10 cellular contexts compared by ENCODE assay signal in the genomic region with DNA sequence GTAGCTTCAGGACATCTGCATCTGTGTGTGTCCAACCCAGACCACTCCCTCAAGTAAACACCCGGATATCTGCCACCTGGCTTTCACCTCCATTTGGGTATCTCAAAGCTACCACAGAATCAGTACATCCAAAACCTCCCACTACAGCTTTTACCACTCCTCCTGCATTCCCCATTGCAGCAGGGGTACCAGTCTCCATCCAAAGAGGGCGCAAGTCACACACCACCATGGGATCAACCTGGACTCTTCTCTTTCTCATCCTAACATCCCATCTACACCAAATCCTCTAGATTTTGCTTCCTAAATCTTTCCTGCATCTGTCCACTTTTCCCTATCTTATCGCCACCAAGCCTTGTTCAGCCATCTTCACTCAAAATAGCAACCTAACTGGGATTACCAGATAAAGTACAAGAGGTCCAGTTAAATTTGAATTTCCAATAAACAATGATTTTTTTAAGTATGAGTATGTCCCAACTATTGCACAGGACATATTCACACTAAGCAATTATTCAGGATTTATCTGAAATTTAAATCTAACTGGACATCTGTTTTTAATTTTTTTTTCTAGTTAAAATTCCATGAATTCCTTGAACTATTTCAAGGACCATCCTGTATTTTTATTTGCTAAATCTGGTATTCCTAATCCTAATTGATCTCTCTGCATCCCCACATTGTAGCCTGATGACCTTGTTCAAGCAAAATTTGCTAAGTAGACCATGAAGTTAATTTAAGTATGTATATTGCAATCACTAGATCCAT.
DNase-seq lines count a peak whose midpoint lies in the region; TF ChIP-seq lines count a peak whose summit lies in the region.
"Had no signal": no experiment of that assay in that cellular context is flagged by ENCODE, and none has a peak within 500 bp of the region (broad histone marks: within the 10 kb centered on the region; RNA-seq: fewer than 3 reads in every experiment).

No MANE protein-coding gene starts in this region.

- H3K36me3 Mint-ChIP-seq in osteocyte (ENCODE audit: unreplicated experiment) = peaks cover 2% of the 10 kb centered on the region

- DNase-seq in NCI-H2081 (lab: John Stamatoyannopoulos, UW) (peak; percentile 17), NCI-H2081 treated with DMSO at 0.1 percent for 48 hours (lab: John Stamatoyannopoulos, UW) (no peak), NCI-H146 treated with DMSO at 0.1 percent for 48 hours (lab: John Stamatoyannopoulos, UW; ENCODE audit: unreplicated experiment) (peak; percentile 42), cardiac fibroblast (ENCODE audit: low read depth in 2 of 2) (peak in 1 of 2 donors; percentile 6), osteocyte (ENCODE audit: extremely low spot score, unreplicated experiment) (no peak), putamen (ENCODE audit: low spot score) (no peak), NCI-H2029 (lab: John Stamatoyannopoulos, UW) (no peak), NAMALWA (ENCODE audit: low spot score) (no peak)
- DNase-seq: ACHN, T-helper 17 cell had no signal

- no peak overlapping the region for H3K4me3 Mint-ChIP-seq in osteocyte (ENCODE audit: unreplicated experiment)
- H3K4me3 Mint-ChIP-seq: T-helper 17 cell had no signal

- peaks cover 73% of the 10 kb centered on the region for H3K27me3 Mint-ChIP-seq in osteocyte (ENCODE audit: unreplicated experiment)

- no peak overlapping the region for H3K27ac Mint-ChIP-seq in osteocyte (ENCODE audit: unreplicated experiment)
- H3K27ac Mint-ChIP-seq: T-helper 17 cell had no signal

- TF ChIP-seq CTCF in cardiac fibroblast (IDR thresholded peaks at IDR 0.05; ENCODE audit: low read depth, low read length) = peak; percentile 45
- TF ChIP-seq CTCF in osteocyte (IDR thresholded peaks at IDR 0.05) = peak; percentile 27

- H3K9me3 Mint-ChIP-seq in osteocyte (ENCODE audit: unreplicated experiment) = peaks cover 8% of the 10 kb centered on the region

- H3K4me3 ChIP-seq in cardiac fibroblast (replicated peaks in 1 of 2; ENCODE audit: low read depth in 2 of 2, low read length in 2 of 2) = no peak overlapping the region

- H3K4me1 Mint-ChIP-seq in osteocyte (ENCODE audit: unreplicated experiment) = peaks cover 3% of the 10 kb centered on the region
- H3K4me1 Mint-ChIP-seq: T-helper 17 cell had no signal

Comparison
In these comparisons a context has a peak if more than half of its experiments do, and no peak if none do; other contexts are left out.
1. DNase-seq: peak in NCI-H2081 (2 of 2) and NCI-H146 treated with DMSO at 0.1 percent for 48 hours (single experiment); none in NCI-H2081 treated with DMSO at 0.1 percent for 48 hours (single experiment), osteocyte (single experiment), putamen (single experiment), NCI-H2029 (single experiment) and NAMALWA (single experiment).